8 cellular contexts compared by ENCODE assay signal in the genomic region with DNA sequence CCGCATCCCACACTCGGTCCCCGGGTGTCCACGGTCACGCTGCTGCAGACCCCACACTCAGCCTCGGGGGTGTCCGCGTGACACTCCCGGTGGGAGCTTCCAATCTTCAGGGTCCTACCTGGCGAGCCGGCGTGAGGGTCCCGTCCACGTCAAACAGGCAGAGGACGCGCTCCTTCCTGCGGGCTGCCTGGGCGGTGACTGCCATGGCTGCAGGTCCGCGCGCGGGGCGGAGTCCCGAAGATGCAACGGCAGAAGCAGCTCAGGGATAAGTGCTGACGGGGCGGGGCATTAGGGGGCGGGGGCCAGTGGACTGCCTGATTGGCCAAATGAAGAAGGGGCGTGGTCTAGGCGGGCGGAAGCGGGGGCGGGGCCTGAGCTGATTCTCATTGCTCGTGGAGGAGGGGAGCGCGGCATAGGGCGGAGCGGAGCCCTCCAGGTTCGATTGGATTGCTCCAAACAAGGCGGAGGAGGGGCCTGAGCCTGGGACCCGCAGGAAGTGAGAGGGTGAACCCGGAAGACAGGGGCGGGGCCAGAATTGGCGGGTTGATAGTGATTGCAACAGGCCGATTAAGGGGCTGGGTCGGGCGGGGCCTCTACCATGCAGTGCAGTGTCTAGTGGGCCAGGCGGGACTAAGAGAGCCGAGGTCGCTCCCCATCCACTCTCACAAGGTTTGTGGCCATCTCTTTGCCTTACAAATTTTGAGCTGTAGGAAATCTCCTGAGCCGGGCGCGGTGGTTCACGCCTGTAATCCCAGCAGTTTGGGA. TPM values are rescaled to one million over a fixed set of nuclear protein-coding genes. Genes with fewer than 3 reads are reported as not detected.
DNase-seq lines count a peak whose midpoint lies in the region; ATAC-seq, FAIRE-seq and TF ChIP-seq lines count a peak whose summit lies in the region.

TSS of gene PMM1 (minus strand) at position 240 of the 765 bp plus-strand sequence. CDS start at position 205, 35 bp downstream.

- intact Hi-C loops in endothelial cell of umbilical vein (cut with micrococcal nuclease), result loop anchor here (1.0 kb wide), 1 partner anchor 45 kb away; the partner anchor contains the start of gene POLR3H

- POLR2A ChIA-PET in endothelial cell of umbilical vein (lab: Charles Lee), result interaction anchor here (0.5 to 1.9 kb wide), 12 partner anchors 8 to 1549 kb away, joined by 3 to 9 read pairs (median 4); partner anchors contain the start of genes DESI1, POLR3H and XRCC6

- H3K9ac ChIP-seq in OCI-LY3 (ENCODE audit: low read length) (peak within 1 kb of the TSS; percentile 76), endothelial cell of umbilical vein (replicated peaks; ENCODE audit: extremely low read depth, insufficient read depth, low read length) (peak within 1 kb of the TSS; percentile 55)

- H3K4me3 ChIP-seq in OCI-LY3 (ENCODE audit: low read length), result peak within 1 kb of the TSS; percentile 90
- peak within 1 kb of the TSS; percentile 25 to 70 (median 54) for H3K4me3 ChIP-seq in endothelial cell of umbilical vein (replicated peaks in 1 of 3; ENCODE audit: insufficient read depth in 1 of 3, low read depth in 1 of 3, low read length in 3 of 3)

- FAIRE-seq in endothelial cell of umbilical vein (lab: Jason Lieb, UNC), result peak; percentile 99

- H4K20me1 ChIP-seq in OCI-LY3 (ENCODE audit: insufficient read depth, low read length), result no peaks in the 10 kb centered on the region
- H4K20me1 ChIP-seq in endothelial cell of umbilical vein (replicated peaks; ENCODE audit: control insufficient read depth, extremely low read depth, insufficient read depth, low read length), result no peaks in the 10 kb centered on the region

- peak; percentile 89 for ATAC-seq in GM21515 (IDR thresholded peaks at IDR 0.05; ENCODE audit: unreplicated experiment)

- TF ChIP-seq POLR2A in endothelial cell of umbilical vein (IDR thresholded peaks at IDR 0.05; ENCODE audit: low read depth, low read length), result peak; percentile 65

- no peak within 1 kb of the TSS for H3K27ac ChIP-seq in OCI-LY3 (ENCODE audit: low read length)
- H3K27ac ChIP-seq in endothelial cell of umbilical vein (ENCODE audit: insufficient read depth, low read depth, low read length), result peak within 1 kb of the TSS; percentile 30

- H3K4me1 ChIP-seq in OCI-LY3 (ENCODE audit: low read length) (peaks cover 7% of the 10 kb centered on the region; the same call in 1 of the 2 replicates), endothelial cell of umbilical vein (ENCODE audit: control insufficient read depth, extremely low read depth, insufficient read depth, low read length) (peaks cover 6% of the 10 kb centered on the region)

- H3K36me3 ChIP-seq in OCI-LY3 (replicated peaks; ENCODE audit: low read depth, low read length) (no peaks in the 10 kb centered on the region), endothelial cell of umbilical vein (ENCODE audit: control insufficient read depth in 2 of 2, extremely low read depth in 1 of 2, insufficient read depth in 2 of 2, low read length in 2 of 2) (no peaks in the 10 kb centered on the region)

- dilution Hi-C loops in endothelial cell of umbilical vein (cut with MboI; ENCODE audit: extremely low pct_ligation_motif_present, low sequenced_read_pairs), result no loop called here

- H2AFZ ChIP-seq in OCI-LY3 (ENCODE audit: low read depth, low read length), result peak within 1 kb of the TSS; percentile 73; the same call in 1 of the 2 replicates
- H2AFZ ChIP-seq in endothelial cell of umbilical vein (ENCODE audit: low read depth, low read length), result peak within 1 kb of the TSS; percentile 82

- no TSS peak for BruUV-seq in endothelial cell of umbilical vein (replicated peaks; lab: Mats Ljungman, UMichigan)

- no peaks in the 10 kb centered on the region for H3K79me2 ChIP-seq in OCI-LY3 (ENCODE audit: low read length)
- peaks cover 2% of the 10 kb centered on the region for H3K79me2 ChIP-seq in endothelial cell of umbilical vein (ENCODE audit: control insufficient read depth, insufficient read depth, low read length)

- H3K4me2 ChIP-seq in OCI-LY3 (ENCODE audit: low read length) (peak within 1 kb of the TSS; percentile 85), endothelial cell of umbilical vein (ENCODE audit: insufficient read depth, low read length) (peak within 1 kb of the TSS; percentile 57)

- no peaks in the 10 kb centered on the region for H3K9me3 ChIP-seq in OCI-LY3 (ENCODE audit: insufficient read depth, low read length)
- no peaks in the 10 kb centered on the region for H3K9me3 ChIP-seq in endothelial cell of umbilical vein (replicated peaks; ENCODE audit: control insufficient read depth, insufficient read depth, low read length)

- no peaks in the 10 kb centered on the region for H3K9me1 ChIP-seq in endothelial cell of umbilical vein (replicated peaks; ENCODE audit: control insufficient read depth, extremely low read depth, insufficient read depth, low read length)

- CTCF ChIA-PET in endothelial cell of umbilical vein (lab: Charles Lee), result interaction anchor here (0.7 to 3.7 kb wide), 19 partner anchors 9 to 186 kb away, joined by 3 to 35 read pairs (median 6); partner anchors contain the start of genes DESI1, POLR3H and XRCC6

- no peak for TF ChIP-seq CTCF in OCI-LY3 (IDR thresholded peaks at IDR 0.05; ENCODE audit: low read depth, low read length)
- TF ChIP-seq CTCF in endothelial cell of umbilical vein (IDR thresholded peaks at IDR 0.05; ENCODE audit: extremely low read depth in 1 of 2, insufficient read depth in 1 of 2, low read depth in 1 of 2, low read length in 2 of 2), result no peak

- DNase-seq in D341Med (ENCODE audit: low spot score) (peak; percentile 99), HuH-7 (ENCODE audit: low spot score) (peak; percentile 98), endothelial cell of umbilical vein (ENCODE audit: low read depth, low spot score) (peak; percentile 100), midbrain (lab: John Stamatoyannopoulos, UW) (peak; percentile 100)
- peak; percentile 100 for DNase-seq in activated CD8-positive, alpha-beta memory T cell treated with anti-CD3 and anti-CD28 coated beads, Interleukin-2, amount 50 U/mL, for 48 hours
- DNase-seq in stimulated activated CD8-positive, alpha-beta memory T cell treated with anti-CD3 and anti-CD28 coated beads, Interleukin-2, amount 100 ng/mL, for 1 hour (ENCODE audit: low read depth in 2 of 2), result peak; percentile 100

- H3K27me3 ChIP-seq in OCI-LY3 (ENCODE audit: low read depth, low read length) (no peaks in the 10 kb centered on the region), endothelial cell of umbilical vein (ENCODE audit: control insufficient read depth in 2 of 2, insufficient read depth in 2 of 2, low read length in 2 of 2) (no peaks in the 10 kb centered on the region)

TF ChIP-seq in endothelial cell of umbilical vein, 7 proteins besides CTCF, POLR2A, EP300 and RAD21:
- TF ChIP-seq EZH2 (IDR thresholded peaks at IDR 0.05; ENCODE audit: borderline replicate concordance, low read depth, low read length, severe bottlenecking) (no peak), POLR2AphosphoS5 (IDR thresholded peaks at IDR 0.05; ENCODE audit: insufficient read depth, low read depth, low read length) (no peak), GATA2 (IDR thresholded peaks at IDR 0.05; ENCODE audit: insufficient read depth, insufficient read length, low read depth, low read length) (no peak), MYC (IDR thresholded peaks at IDR 0.05; ENCODE audit: low read depth, low read length) (no peak), FOS (IDR thresholded peaks at IDR 0.05; ENCODE audit: borderline replicate concordance, insufficient read depth, low read length) (no peak), JUN (IDR thresholded peaks at IDR 0.05; ENCODE audit: borderline replicate concordance, insufficient read depth, insufficient read length, low read depth) (no peak)
- TF ChIP-seq, protein P1, sequence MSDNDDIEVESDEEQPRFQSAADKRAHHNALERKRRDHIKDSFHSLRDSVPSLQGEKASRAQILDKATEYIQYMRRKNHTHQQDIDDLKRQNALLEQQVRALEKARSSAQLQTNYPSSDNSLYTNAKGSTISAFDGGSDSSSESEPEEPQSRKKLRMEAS (IDR thresholded peaks at IDR 0.05; ENCODE audit: insufficient read depth, insufficient read length), result no peak
TF ChIP-seq in endothelial cell of umbilical vein: peak in this region for 0.

RNA-seq across cellular contexts. Expression of gene PMM1, which starts in this region (rescaled TPM):
- 12.8 and 14.6 TPM in 2 replicates for total RNA-seq in endothelial cell of umbilical vein
- polyA plus RNA-seq in endothelial cell of umbilical vein, result 28.0 and 31.7 TPM in 2 replicates
- 23.5 and 25.7 TPM in 2 replicates for polyA plus RNA-seq in endothelial cell of umbilical vein (2011; cell fraction: cytosol; rRNA removed)
- 65.4 and 67.1 TPM in 2 replicates for polyA plus RNA-seq in endothelial cell of umbilical vein (2011; cell fraction: nucleus; rRNA removed)
- 11.1 and 12.6 TPM in 2 replicates for polyA plus RNA-seq in endothelial cell of umbilical vein (2012)
- polyA minus RNA-seq in endothelial cell of umbilical vein, result 9.9 and 10.4 TPM in 2 replicates
- polyA minus RNA-seq in endothelial cell of umbilical vein (2011; cell fraction: cytosol; rRNA and poly(A)+ RNA removed), result 9.4 TPM
- polyA minus RNA-seq in endothelial cell of umbilical vein (2011; cell fraction: nucleus; rRNA and poly(A)+ RNA removed), result 9.0 and 11.9 TPM in 2 replicates
